In the genomic region with DNA sequence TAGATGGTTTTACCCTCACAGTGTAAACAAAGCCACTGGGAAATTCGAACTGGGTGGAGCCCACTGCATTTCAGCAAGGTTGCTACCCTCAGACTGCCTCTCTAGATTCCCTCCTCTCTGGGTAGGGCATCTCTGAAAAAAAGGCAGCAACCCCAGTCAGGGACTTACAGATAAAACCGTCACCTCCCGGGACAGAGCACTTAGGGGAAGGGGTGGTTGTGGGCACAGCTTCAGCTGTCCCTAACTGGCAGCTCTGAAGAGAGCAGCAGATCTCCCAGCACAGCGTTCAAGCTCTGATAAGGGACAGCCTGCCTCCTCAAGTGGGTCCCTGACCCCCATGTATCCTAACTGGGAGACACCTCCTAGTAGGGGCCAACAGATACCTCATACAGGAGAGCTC, we compare ENCODE assay signal across 6 cellular contexts.
A peak's percentile ranks its signal among the peaks of the same experiment; 100 is the strongest.
DNase-seq lines count a peak whose midpoint lies in the region; ATAC-seq and TF ChIP-seq lines count a peak whose summit lies in the region.
"Not testable (repeated sequence)": the region's sequence is repeated elsewhere in the genome, so short reads cannot be mapped to it uniquely, and the experiment has no call there.

No MANE protein-coding gene starts in this region.

- H3K18ac ChIP-seq in mesenchymal stem cell (ENCODE audit: low read depth in 1 of 2, low read length in 2 of 2), result not testable (repeated sequence)

- H3K27ac ChIP-seq in caudate nucleus (ENCODE audit: low read depth, low read length), result peak overlapping the region; percentile 50
- peak overlapping the region; percentile 73 for H3K27ac ChIP-seq in cardiac muscle cell
- peak overlapping the region; percentile 65 to 80 for H3K27ac ChIP-seq in right atrium auricular region
- peak overlapping the region; percentile 35 for H3K27ac ChIP-seq in mesenchymal stem cell (ENCODE audit: low read length, poor library complexity, severe bottlenecking)

- not testable (repeated sequence) for H2AFZ ChIP-seq in mesenchymal stem cell (ENCODE audit: low read depth, low read length)

- not testable (repeated sequence) for H3K4me2 ChIP-seq in mesenchymal stem cell (ENCODE audit: low read length, poor library complexity, severe bottlenecking)

- H2BK15ac ChIP-seq in mesenchymal stem cell (ENCODE audit: low read depth, poor library complexity, severe bottlenecking), result not testable (repeated sequence)

- not testable (repeated sequence) for H3K9ac ChIP-seq in mesenchymal stem cell (ENCODE audit: low read length)

- H2BK5ac ChIP-seq in mesenchymal stem cell (ENCODE audit: low read depth, low read length, poor library complexity, severe bottlenecking), result not testable (repeated sequence)

- H2AK5ac ChIP-seq in mesenchymal stem cell (ENCODE audit: low read length, severe bottlenecking), result not testable (repeated sequence)

- H4K91ac ChIP-seq in mesenchymal stem cell (ENCODE audit: low read length), result not testable (repeated sequence)

- H3K4me1 Mint-ChIP-seq in CD14-positive monocyte, result peaks cover 26% of the 10 kb centered on the region

- not testable (repeated sequence) for TF ChIP-seq CTCF in CD14-positive monocyte (IDR thresholded peaks at IDR 0.05); cardiac muscle cell (IDR thresholded peaks at IDR 0.05; ENCODE audit: low read depth, low read length); right atrium auricular region (IDR thresholded peaks at IDR 0.05)

- H2BK120ac ChIP-seq in mesenchymal stem cell (ENCODE audit: low read depth, low read length), result not testable (repeated sequence)

- H2BK12ac ChIP-seq in mesenchymal stem cell (ENCODE audit: low read length in 2 of 2), result not testable (repeated sequence)

- H3K9me3 Mint-ChIP-seq in CD14-positive monocyte, result peaks cover 16 to 33% (median 24%) of the 10 kb centered on the region in 7 donors

- peaks cover 28 to 29% of the 10 kb centered on the region in 2 donors for H3K36me3 Mint-ChIP-seq in CD14-positive monocyte

- not testable (repeated sequence) for H3K9me3 ChIP-seq in cardiac muscle cell (ENCODE audit: low read depth); right atrium auricular region; mesenchymal stem cell (ENCODE audit: control insufficient read depth, low read length)

- H4K8ac ChIP-seq in mesenchymal stem cell (ENCODE audit: low read length), result not testable (repeated sequence)

- peak; percentile 66 to 79 for ATAC-seq in left cardiac atrium

- 100% methylated on average over 4 of the region's 4 CpGs for WGBS in mesenchymal stem cell

- not testable (repeated sequence) for H3K4ac ChIP-seq in mesenchymal stem cell (ENCODE audit: low read depth in 1 of 2, low read length in 2 of 2)

- intact Hi-C loops in CD14-positive monocyte (cut with micrococcal nuclease), result loop anchor here in 1 of 2 donors (5.0 kb wide), 1 partner anchor 52 kb away; no protein-coding TSS in a partner anchor
- intact Hi-C loops in left cardiac atrium (cut with DNase I), result loop anchor here in 1 of 2 donors (5.0 kb wide), 1 partner anchor 37 kb away; no protein-coding TSS in a partner anchor

- DNase-seq in CD14-positive monocyte (ENCODE audit: low spot score); caudate nucleus (lab: John Stamatoyannopoulos, UW); cardiac muscle cell (ENCODE audit: low read depth in 1 of 2, low spot score in 1 of 2); left cardiac atrium; right atrium auricular region (ENCODE audit: low spot score); mesenchymal stem cell: not testable (repeated sequence)

- H3K23ac ChIP-seq in mesenchymal stem cell (ENCODE audit: low read length in 2 of 2), result not testable (repeated sequence)

- not testable (repeated sequence) for H3K4me3 ChIP-seq in cardiac muscle cell; right atrium auricular region; mesenchymal stem cell (ENCODE audit: insufficient read depth in 1 of 2, low read depth in 1 of 2, low read length in 2 of 2)

- not testable (repeated sequence) for H3K14ac ChIP-seq in mesenchymal stem cell (ENCODE audit: low read length in 2 of 2)

- not testable (repeated sequence) for H3K4me3 Mint-ChIP-seq in CD14-positive monocyte

- H3K4me1 ChIP-seq in cardiac muscle cell (ENCODE audit: low read depth) (peaks cover 32% of the 10 kb centered on the region), right atrium auricular region (peaks cover 0 to 40% of the 10 kb centered on the region in 2 donors), mesenchymal stem cell (ENCODE audit: control insufficient read depth, insufficient read depth, low read depth, low read length) (peaks cover 14% of the 10 kb centered on the region)

- not testable (repeated sequence) for H3K27me3 ChIP-seq in cardiac muscle cell; right atrium auricular region; mesenchymal stem cell (ENCODE audit: control insufficient read depth in 1 of 2, insufficient read depth in 1 of 2, low read length in 2 of 2)

- not testable (repeated sequence) for H3K27me3 Mint-ChIP-seq in CD14-positive monocyte (ENCODE audit: low read depth in 3 of 3)

- H3K27ac Mint-ChIP-seq in CD14-positive monocyte, result peak overlapping the region in 4 of 7 donors; percentile 15 to 64 (median 25)

- H3K79me1 ChIP-seq in mesenchymal stem cell (replicated peaks; ENCODE audit: low read length, poor library complexity, severe bottlenecking), result not testable (repeated sequence)

- not testable (repeated sequence) for H3K36me3 ChIP-seq in cardiac muscle cell, right atrium auricular region
- peaks cover 0 to 15% of the 10 kb centered on the region in 2 experiments for H3K36me3 ChIP-seq in mesenchymal stem cell (ENCODE audit: control insufficient read depth in 1 of 2, insufficient read depth in 2 of 2, low read depth in 1 of 2, low read length in 2 of 2)
